2 cellular contexts compared by ENCODE assay signal in the genomic region with DNA sequence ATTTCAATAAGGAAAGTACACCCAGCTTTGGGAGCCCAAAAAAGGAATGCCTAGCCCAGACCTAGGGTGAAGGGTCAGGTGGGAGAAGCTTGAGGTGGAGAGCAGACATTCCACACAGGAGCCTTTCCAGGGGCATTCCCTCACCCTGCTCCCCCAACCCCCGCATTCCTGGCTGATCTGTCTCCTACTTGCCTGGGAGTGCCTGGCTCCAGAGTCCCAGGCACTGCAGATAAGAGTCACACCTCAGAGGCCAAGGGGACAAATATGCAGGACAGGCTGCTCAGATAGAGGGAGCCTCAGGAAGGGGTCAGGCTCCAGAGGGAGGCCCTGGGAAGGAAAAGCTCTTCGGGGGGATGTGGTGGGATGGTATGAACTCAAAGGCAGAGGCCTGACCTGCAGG.
TF ChIP-seq lines count a peak whose summit lies in the region.

No MANE protein-coding gene starts in this region.

TF ChIP-seq in HCT116, 20 proteins besides CTCF, POLR2A, EP300 and RAD21:
- TF ChIP-seq SP1 (IDR thresholded peaks at IDR 0.05; ENCODE audit: low read depth) (no peak), SIN3A (IDR thresholded peaks at IDR 0.05; ENCODE audit: low read depth) (no peak), CBX3 (IDR thresholded peaks at IDR 0.05; ENCODE audit: low read depth) (no peak), CEBPB (IDR thresholded peaks at IDR 0.05; ENCODE audit: low read depth) (no peak), JUND (IDR thresholded peaks at IDR 0.05) (no peak), TCF7L2 (IDR thresholded peaks at IDR 0.05; ENCODE audit: borderline replicate concordance, extremely low read depth, insufficient read depth, insufficient read length) (no peak), POLR2AphosphoS5 (IDR thresholded peaks at IDR 0.05; ENCODE audit: low read depth, low read length) (no peak), EZH2 (IDR thresholded peaks at IDR 0.05) (no peak), SRF (IDR thresholded peaks at IDR 0.05; ENCODE audit: low read depth) (no peak), ZNF274 (IDR thresholded peaks at IDR 0.05; ENCODE audit: low read depth, low read length) (no peak), ZFX (IDR thresholded peaks at IDR 0.05) (no peak), EGR1 (IDR thresholded peaks at IDR 0.05; ENCODE audit: low read depth) (no peak), YY1 (IDR thresholded peaks at IDR 0.05; ENCODE audit: extremely low read depth, insufficient replicate concordance, low read depth, low read length) (no peak), EZH2phosphoT487 (IDR thresholded peaks at IDR 0.05; ENCODE audit: borderline replicate concordance) (no peak), FOSL1 (IDR thresholded peaks at IDR 0.05; ENCODE audit: low read depth) (no peak)
- TF ChIP-seq, protein P1, sequence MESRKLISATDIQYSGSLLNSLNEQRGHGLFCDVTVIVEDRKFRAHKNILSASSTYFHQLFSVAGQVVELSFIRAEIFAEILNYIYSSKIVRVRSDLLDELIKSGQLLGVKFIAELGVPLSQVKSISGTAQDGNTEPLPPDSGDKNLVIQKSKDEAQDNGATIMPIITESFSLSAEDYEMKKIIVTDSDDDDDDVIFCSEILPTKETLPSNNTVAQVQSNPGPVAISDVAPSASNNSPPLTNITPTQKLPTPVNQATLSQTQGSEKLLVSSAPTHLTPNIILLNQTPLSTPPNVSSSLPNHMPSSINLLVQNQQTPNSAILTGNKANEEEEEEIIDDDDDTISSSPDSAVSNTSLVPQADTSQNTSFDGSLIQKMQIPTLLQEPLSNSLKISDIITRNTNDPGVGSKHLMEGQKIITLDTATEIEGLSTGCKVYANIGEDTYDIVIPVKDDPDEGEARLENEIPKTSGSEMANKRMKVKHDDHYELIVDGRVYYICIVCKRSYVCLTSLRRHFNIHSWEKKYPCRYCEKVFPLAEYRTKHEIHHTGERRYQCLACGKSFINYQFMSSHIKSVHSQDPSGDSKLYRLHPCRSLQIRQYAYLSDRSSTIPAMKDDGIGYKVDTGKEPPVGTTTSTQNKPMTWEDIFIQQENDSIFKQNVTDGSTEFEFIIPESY (IDR thresholded peaks at IDR 0.05; ENCODE audit: extremely low read depth, insufficient replicate concordance, low read length): no peak
- TF ChIP-seq, protein P2, sequence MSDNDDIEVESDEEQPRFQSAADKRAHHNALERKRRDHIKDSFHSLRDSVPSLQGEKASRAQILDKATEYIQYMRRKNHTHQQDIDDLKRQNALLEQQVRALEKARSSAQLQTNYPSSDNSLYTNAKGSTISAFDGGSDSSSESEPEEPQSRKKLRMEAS (IDR thresholded peaks at IDR 0.05): no peak
- TF ChIP-seq, protein P3, sequence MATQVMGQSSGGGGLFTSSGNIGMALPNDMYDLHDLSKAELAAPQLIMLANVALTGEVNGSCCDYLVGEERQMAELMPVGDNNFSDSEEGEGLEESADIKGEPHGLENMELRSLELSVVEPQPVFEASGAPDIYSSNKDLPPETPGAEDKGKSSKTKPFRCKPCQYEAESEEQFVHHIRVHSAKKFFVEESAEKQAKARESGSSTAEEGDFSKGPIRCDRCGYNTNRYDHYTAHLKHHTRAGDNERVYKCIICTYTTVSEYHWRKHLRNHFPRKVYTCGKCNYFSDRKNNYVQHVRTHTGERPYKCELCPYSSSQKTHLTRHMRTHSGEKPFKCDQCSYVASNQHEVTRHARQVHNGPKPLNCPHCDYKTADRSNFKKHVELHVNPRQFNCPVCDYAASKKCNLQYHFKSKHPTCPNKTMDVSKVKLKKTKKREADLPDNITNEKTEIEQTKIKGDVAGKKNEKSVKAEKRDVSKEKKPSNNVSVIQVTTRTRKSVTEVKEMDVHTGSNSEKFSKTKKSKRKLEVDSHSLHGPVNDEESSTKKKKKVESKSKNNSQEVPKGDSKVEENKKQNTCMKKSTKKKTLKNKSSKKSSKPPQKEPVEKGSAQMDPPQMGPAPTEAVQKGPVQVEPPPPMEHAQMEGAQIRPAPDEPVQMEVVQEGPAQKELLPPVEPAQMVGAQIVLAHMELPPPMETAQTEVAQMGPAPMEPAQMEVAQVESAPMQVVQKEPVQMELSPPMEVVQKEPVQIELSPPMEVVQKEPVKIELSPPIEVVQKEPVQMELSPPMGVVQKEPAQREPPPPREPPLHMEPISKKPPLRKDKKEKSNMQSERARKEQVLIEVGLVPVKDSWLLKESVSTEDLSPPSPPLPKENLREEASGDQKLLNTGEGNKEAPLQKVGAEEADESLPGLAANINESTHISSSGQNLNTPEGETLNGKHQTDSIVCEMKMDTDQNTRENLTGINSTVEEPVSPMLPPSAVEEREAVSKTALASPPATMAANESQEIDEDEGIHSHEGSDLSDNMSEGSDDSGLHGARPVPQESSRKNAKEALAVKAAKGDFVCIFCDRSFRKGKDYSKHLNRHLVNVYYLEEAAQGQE (IDR thresholded peaks at IDR 0.05; ENCODE audit: low read depth): no peak
- TF ChIP-seq, protein P4, sequence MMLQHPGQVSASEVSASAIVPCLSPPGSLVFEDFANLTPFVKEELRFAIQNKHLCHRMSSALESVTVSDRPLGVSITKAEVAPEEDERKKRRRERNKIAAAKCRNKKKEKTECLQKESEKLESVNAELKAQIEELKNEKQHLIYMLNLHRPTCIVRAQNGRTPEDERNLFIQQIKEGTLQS (IDR thresholded peaks at IDR 0.05): no peak

TF ChIP-seq in H1, 55 proteins besides CTCF, POLR2A, EP300 and RAD21:
- TF ChIP-seq TEAD4 (IDR thresholded peaks at IDR 0.05; ENCODE audit: low read depth, low read length) (peak; percentile 84), BRCA1 (IDR thresholded peaks at IDR 0.05; ENCODE audit: low read depth, low read length) (no peak), BCL11A (IDR thresholded peaks at IDR 0.05; ENCODE audit: low read depth in 2 of 2, low read length in 2 of 2) (no peak), TAF7 (optimal IDR thresholded peaks at IDR 0.05; ENCODE audit: borderline replicate concordance, low read depth, low read length) (no peak), SAP30 (IDR thresholded peaks at IDR 0.05; ENCODE audit: insufficient read depth, insufficient replicate concordance, low read length) (no peak), CTBP2 (IDR thresholded peaks at IDR 0.05; ENCODE audit: borderline replicate concordance, insufficient read depth, insufficient read length, low read length) (peak; percentile 36)
